In the genomic region with DNA sequence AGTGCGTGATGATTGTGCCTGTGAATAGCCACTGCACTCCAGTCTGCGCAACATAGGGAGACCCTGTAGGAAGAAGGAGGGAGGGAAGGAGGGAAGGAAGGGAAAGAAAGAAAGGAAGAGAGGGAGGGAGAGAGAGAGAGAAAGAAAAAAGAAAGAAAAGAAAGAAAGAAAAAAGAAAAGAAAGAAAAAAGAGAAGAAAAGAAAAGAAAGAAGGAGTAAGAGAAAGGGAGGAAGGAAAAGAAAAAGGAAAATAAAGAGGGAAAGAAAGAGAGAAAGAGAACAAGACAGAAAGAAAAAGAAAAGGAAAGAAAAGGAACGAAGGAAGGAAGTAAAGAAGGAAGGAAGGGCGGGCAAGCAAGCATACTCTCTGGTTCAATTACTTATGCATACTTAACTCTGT, we compare ENCODE assay signal across 1 cellular context.
TF ChIP-seq lines count a peak whose summit lies in the region.

No MANE protein-coding gene starts in this region.

TF ChIP-seq in K562, 482 proteins besides CTCF, POLR2A, EP300 and RAD21:
- TF ChIP-seq, protein P1, sequence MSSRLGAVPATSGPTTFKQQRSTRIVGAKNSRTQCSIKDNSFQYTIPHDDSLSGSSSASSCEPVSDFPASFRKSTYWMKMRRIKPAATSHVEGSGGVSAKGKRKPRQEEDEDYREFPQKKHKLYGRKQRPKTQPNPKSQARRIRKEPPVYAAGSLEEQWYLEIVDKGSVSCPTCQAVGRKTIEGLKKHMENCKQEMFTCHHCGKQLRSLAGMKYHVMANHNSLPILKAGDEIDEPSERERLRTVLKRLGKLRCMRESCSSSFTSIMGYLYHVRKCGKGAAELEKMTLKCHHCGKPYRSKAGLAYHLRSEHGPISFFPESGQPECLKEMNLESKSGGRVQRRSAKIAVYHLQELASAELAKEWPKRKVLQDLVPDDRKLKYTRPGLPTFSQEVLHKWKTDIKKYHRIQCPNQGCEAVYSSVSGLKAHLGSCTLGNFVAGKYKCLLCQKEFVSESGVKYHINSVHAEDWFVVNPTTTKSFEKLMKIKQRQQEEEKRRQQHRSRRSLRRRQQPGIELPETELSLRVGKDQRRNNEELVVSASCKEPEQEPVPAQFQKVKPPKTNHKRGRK (tag; IDR thresholded peaks at IDR 0.05) = peak; percentile 85
- TF ChIP-seq SMAD4 (CRISPR knock-in tag; conservative IDR thresholded peaks at IDR 0.05) = no peak
